ENCODE assay signal across 8 cellular contexts in genomic region chr6:25278914-25279747, GRCh38. TPM values are rescaled to one million over a fixed set of nuclear protein-coding genes. Genes with fewer than 3 reads are reported as not detected.
DNase-seq lines count a peak whose midpoint lies in the region; ATAC-seq and TF ChIP-seq lines count a peak whose summit lies in the region.

TSS of gene CARMIL1 (plus strand) at chr6:25279374. CDS start at chr6:25279796, 422 bp downstream.

- H3K27me3 ChIP-seq in left ventricle myocardium inferior (ENCODE audit: low read depth), result peaks cover 26% of the 10 kb centered on the region
- H3K27me3 ChIP-seq in upper lobe of right lung, result no peaks in the 10 kb centered on the region

- intact Hi-C loops in left ventricle myocardium inferior (cut with micrococcal nuclease) (loop anchor here (5.0 kb wide), 1 partner anchor 213 kb away; no protein-coding TSS in a partner anchor), upper lobe of right lung (cut with DNase I) (loop anchor here (5.0 kb wide), 1 partner anchor 208 kb away; no protein-coding TSS in a partner anchor)

- peak within 1 kb of the TSS; percentile 76 for H3K4me3 ChIP-seq in left ventricle myocardium inferior
- H3K4me3 ChIP-seq in upper lobe of right lung, result peak within 1 kb of the TSS; percentile 79

- peak within 1 kb of the TSS; percentile 95 for H3K27ac Mint-ChIP-seq in progenitor cell of endocrine pancreas

- peak within 1 kb of the TSS; percentile 98 for H3K4me3 Mint-ChIP-seq in progenitor cell of endocrine pancreas (ENCODE audit: low read depth)

- H3K9me3 Mint-ChIP-seq in progenitor cell of endocrine pancreas (ENCODE audit: low read depth), result no peaks in the 10 kb centered on the region

- H3K4me1 ChIP-seq in left ventricle myocardium inferior (peaks cover 30% of the 10 kb centered on the region), upper lobe of right lung (peaks cover 25% of the 10 kb centered on the region)

- H3K9me3 ChIP-seq in left ventricle myocardium inferior (replicated peaks), result no peaks in the 10 kb centered on the region
- no peaks in the 10 kb centered on the region for H3K9me3 ChIP-seq in upper lobe of right lung

- peaks cover 6% of the 10 kb centered on the region for H3K36me3 Mint-ChIP-seq in progenitor cell of endocrine pancreas (ENCODE audit: insufficient read depth)

- DNase-seq in NCI-H1092 treated with DMSO at 0.1 percent for 48 hours (lab: John Stamatoyannopoulos, UW) (peak; percentile 73), SW480 (ENCODE audit: low spot score) (peak; percentile 77), amniotic epithelial cell (ENCODE audit: low read depth) (peak; percentile 57), left ventricle myocardium inferior (peak; percentile 73), progenitor cell of endocrine pancreas (ENCODE audit: low spot score, unreplicated experiment) (peak; percentile 69), upper lobe of right lung (peak; percentile 95)

- H3K27ac ChIP-seq in left ventricle myocardium inferior (replicated peaks) (peak within 1 kb of the TSS; percentile 73), upper lobe of right lung (peak within 1 kb of the TSS; percentile 79)

- H3K36me3 ChIP-seq in left ventricle myocardium inferior (no peaks in the 10 kb centered on the region), upper lobe of right lung (no peaks in the 10 kb centered on the region)

- H3K27me3 Mint-ChIP-seq in progenitor cell of endocrine pancreas, result no peaks in the 10 kb centered on the region

- TF ChIP-seq CTCF in GM12872 (IDR thresholded peaks at IDR 0.05; ENCODE audit: insufficient read depth, low read depth, low read length) (peak; percentile 81), left ventricle myocardium inferior (IDR thresholded peaks at IDR 0.05; ENCODE audit: borderline replicate concordance) (peak; percentile 78), progenitor cell of endocrine pancreas (IDR thresholded peaks at IDR 0.05; ENCODE audit: unreplicated experiment) (peak; percentile 70), upper lobe of right lung (IDR thresholded peaks at IDR 0.05) (peak; percentile 77)

- peak; percentile 73 for ATAC-seq in HG02588 (IDR thresholded peaks at IDR 0.05; ENCODE audit: unreplicated experiment)
- peak; percentile 96 for ATAC-seq in upper lobe of right lung

- H3K4me1 Mint-ChIP-seq in progenitor cell of endocrine pancreas (ENCODE audit: low read depth), result peaks cover 53% of the 10 kb centered on the region

RNA-seq across cellular contexts. Expression of gene CARMIL1, which starts in this region (rescaled TPM):
- total RNA-seq in left ventricle myocardium inferior, result 8.4 TPM
- total RNA-seq in progenitor cell of endocrine pancreas, result 75.9 and 86.3 TPM in 2 replicates
- total RNA-seq in upper lobe of right lung, result 37.6 TPM

Comparison
In these comparisons a context has a peak if more than half of its experiments do, and no peak if none do; other contexts are left out.
1. Peak in every context shown above with its lines: DNase-seq, ATAC-seq, H3K4me3 ChIP-seq and H3K27ac ChIP-seq.